ENCODE assay signal across 16 cellular contexts in genomic region chr11:44946268-44946667, GRCh38. TPM values are rescaled to one million over a fixed set of nuclear protein-coding genes. Genes with fewer than 3 reads are reported as not detected.
DNase-seq lines count a peak whose midpoint lies in the region; ATAC-seq and TF ChIP-seq lines count a peak whose summit lies in the region.
"Had no signal": no experiment of that assay in that cellular context is flagged by ENCODE, and none has a peak within 500 bp of the region (broad histone marks: within the 10 kb centered on the region; RNA-seq: fewer than 3 reads in every experiment).

No MANE protein-coding gene starts in this region.

- H3K27me3 Mint-ChIP-seq in neural progenitor cell (ENCODE audit: insufficient read depth, low read depth): peaks cover 8% of the 10 kb centered on the region
- no peaks in the 10 kb centered on the region for H3K27me3 Mint-ChIP-seq in activated CD4-positive, alpha-beta T cell treated with anti-CD3 and anti-CD28 coated beads for 36 hours
- no peaks in the 10 kb centered on the region for H3K27me3 Mint-ChIP-seq in mesothelial cell of epicardium (ENCODE audit: low read depth)
- H3K27me3 Mint-ChIP-seq: activated naive CD8-positive, alpha-beta T cell; T-helper 17 cell had no signal

- H3K4me1 ChIP-seq in adipocyte (ENCODE audit: control insufficient read depth, insufficient read depth, low read length) (peaks cover 44% of the 10 kb centered on the region), gastroesophageal sphincter (peaks cover 0 to 92% (median 10%) of the 10 kb centered on the region in 3 donors), neural progenitor cell (peaks cover 61% of the 10 kb centered on the region), thoracic aorta (ENCODE audit: control insufficient read depth in 1 of 2, low read depth in 2 of 2) (peaks cover 0 to 12% of the 10 kb centered on the region in 2 donors)
- H3K4me1 ChIP-seq: HAP-1 had no signal

- H3K36me3 Mint-ChIP-seq in neural progenitor cell (no peaks in the 10 kb centered on the region), mesothelial cell of epicardium (no peaks in the 10 kb centered on the region)
- no peaks in the 10 kb centered on the region for H3K36me3 Mint-ChIP-seq in activated CD4-positive, alpha-beta T cell treated with anti-CD3 and anti-CD28 coated beads for 36 hours (ENCODE audit: low read depth)
- H3K36me3 Mint-ChIP-seq: activated naive CD8-positive, alpha-beta T cell had no signal

- no peaks in the 10 kb centered on the region for H3K27me3 ChIP-seq in adipocyte (replicated peaks; ENCODE audit: control insufficient read depth, insufficient read depth, low read length)
- H3K27me3 ChIP-seq in gastroesophageal sphincter: no peaks in the 10 kb centered on the region
- no peaks in the 10 kb centered on the region for H3K27me3 ChIP-seq in neural progenitor cell
- no peaks in the 10 kb centered on the region for H3K27me3 ChIP-seq in thoracic aorta (replicated peaks; ENCODE audit: insufficient read depth)

- no peak for TF ChIP-seq EP300 in gastroesophageal sphincter (IDR thresholded peaks at IDR 0.05)

- intact Hi-C loops in activated CD4-positive, alpha-beta T cell treated with anti-CD3 and anti-CD28 coated beads for 36 hours (cut with DNase I, micrococcal nuclease): loop anchor here in 1 of 2 experiments (10.0 kb wide), 1 partner anchor 389 kb away; no protein-coding TSS in a partner anchor

- DNase-seq in adipocyte (ENCODE audit: low read depth): no peak
- no peak for DNase-seq in neural progenitor cell (ENCODE audit: low spot score)
- DNase-seq in thoracic aorta (ENCODE audit: low spot score): peak; percentile 31
- no peak for DNase-seq in activated CD4-positive, alpha-beta T cell treated with anti-CD3 and anti-CD28 coated beads for 36 hours
- no peak for DNase-seq in AG08395 (ENCODE audit: low spot score)
- no peak for DNase-seq in mesothelial cell of epicardium (ENCODE audit: low spot score in 2 of 2, unreplicated experiment in 2 of 2)
- DNase-seq in dedifferentiated amniotic fluid mesenchymal stem cell (ENCODE audit: extremely low spot score): no peak
- DNase-seq: activated CD4-positive, CD25-positive, alpha-beta regulatory T cell treated with anti-CD3 and anti-CD28 coated beads, Interleukin-2, amount 50 U/mL, for 72 hours; DMS79; head of caudate nucleus; SHP77; stimulated activated CD4-positive, alpha-beta T cell treated with anti-CD3 and anti-CD28 coated beads, Interleukin-2, amount 100 ng/mL, for 48 hours; T-helper 17 cell had no signal

- 57% methylated on average over 2 of the region's 12 CpGs; no CpG with 5 or more reads in 1 of the 2 donors for WGBS in gastroesophageal sphincter (ENCODE audit: low coverage in 1 of 2), 2 donors

- no peak overlapping the region for H3K4me3 Mint-ChIP-seq in neural progenitor cell
- no peak overlapping the region for H3K4me3 Mint-ChIP-seq in activated CD4-positive, alpha-beta T cell treated with anti-CD3 and anti-CD28 coated beads for 36 hours
- H3K4me3 Mint-ChIP-seq in mesothelial cell of epicardium: no peak overlapping the region
- H3K4me3 Mint-ChIP-seq: activated naive CD8-positive, alpha-beta T cell had no signal

- H3K27ac ChIP-seq in gastroesophageal sphincter (peak overlapping the region in 3 of 4 donors; percentile 53 to 81 (median 74)), neural progenitor cell (no peak overlapping the region), thoracic aorta (no peak overlapping the region)

- peaks cover 49% of the 10 kb centered on the region for H3F3A ChIP-seq in neural progenitor cell (ENCODE audit: low read depth)

- H3K36me3 ChIP-seq in adipocyte (ENCODE audit: control insufficient read depth, insufficient read depth, low read length, severe bottlenecking) (peaks cover 10% of the 10 kb centered on the region), gastroesophageal sphincter (no peaks in the 10 kb centered on the region), neural progenitor cell (no peaks in the 10 kb centered on the region), thoracic aorta (no peaks in the 10 kb centered on the region)
- H3K36me3 ChIP-seq: HAP-1 had no signal

- peaks cover 92% of the 10 kb centered on the region for H3K79me2 ChIP-seq in neural progenitor cell (ENCODE audit: low read depth)

- H3K9me3 ChIP-seq in adipocyte (ENCODE audit: control insufficient read depth, low read length) (no peaks in the 10 kb centered on the region), gastroesophageal sphincter (no peaks in the 10 kb centered on the region), neural progenitor cell (ENCODE audit: low read depth) (no peaks in the 10 kb centered on the region), thoracic aorta (no peaks in the 10 kb centered on the region)
- H3K9me3 ChIP-seq: HAP-1 had no signal

- peaks cover 83% of the 10 kb centered on the region for H4K20me1 ChIP-seq in neural progenitor cell (ENCODE audit: low read depth)

- ATAC-seq in gastroesophageal sphincter (peak; percentile 77), thoracic aorta (ENCODE audit: insufficient number of reproducible peaks, low FRiP score, low read depth) (no peak)
- ATAC-seq in activated CD4-positive, alpha-beta T cell treated with anti-CD3 and anti-CD28 coated beads for 36 hours: no peak
- ATAC-seq: T-helper 17 cell had no signal

- H3K4me1 Mint-ChIP-seq in neural progenitor cell (peaks cover 70% of the 10 kb centered on the region), mesothelial cell of epicardium (peaks cover 31% of the 10 kb centered on the region)
- H3K4me1 Mint-ChIP-seq in activated CD4-positive, alpha-beta T cell treated with anti-CD3 and anti-CD28 coated beads for 36 hours: peaks cover 24% of the 10 kb centered on the region

- H3K9me3 Mint-ChIP-seq in neural progenitor cell: no peaks in the 10 kb centered on the region
- no peaks in the 10 kb centered on the region for H3K9me3 Mint-ChIP-seq in activated CD4-positive, alpha-beta T cell treated with anti-CD3 and anti-CD28 coated beads for 36 hours (ENCODE audit: low read depth)
- no peaks in the 10 kb centered on the region for H3K9me3 Mint-ChIP-seq in mesothelial cell of epicardium

- H3K4me3 ChIP-seq in adipocyte (ENCODE audit: low read length) (peak overlapping the region; percentile 20), gastroesophageal sphincter (no peak overlapping the region), neural progenitor cell (no peak overlapping the region), thoracic aorta (no peak overlapping the region)
- H3K4me3 ChIP-seq: HAP-1 had no signal

- H2AFZ ChIP-seq in neural progenitor cell (replicated peaks): no peak overlapping the region

- TF ChIP-seq CTCF in gastroesophageal sphincter (IDR thresholded peaks at IDR 0.05) (no peak), neural progenitor cell (IDR thresholded peaks at IDR 0.05) (no peak), thoracic aorta (IDR thresholded peaks at IDR 0.05) (no peak), mesothelial cell of epicardium (IDR thresholded peaks at IDR 0.05; ENCODE audit: unreplicated experiment) (no peak)

- no peak for TF ChIP-seq POLR2A in gastroesophageal sphincter (IDR thresholded peaks at IDR 0.05)

- POLR2A ChIA-PET in activated CD4-positive, alpha-beta T cell treated with anti-CD3 and anti-CD28 coated beads for 36 hours (lab: Charles Lee): interaction anchor here (0.9 kb wide), 1 partner anchor 134 kb away, joined by 3 read pairs; no protein-coding TSS in a partner anchor

- H3K9ac ChIP-seq in adipocyte (ENCODE audit: low read length): peak overlapping the region; percentile 43
- H3K9ac ChIP-seq in neural progenitor cell: no peak overlapping the region

- no peak overlapping the region for H3K27ac Mint-ChIP-seq in neural progenitor cell
- no peak overlapping the region for H3K27ac Mint-ChIP-seq in activated CD4-positive, alpha-beta T cell treated with anti-CD3 and anti-CD28 coated beads for 36 hours
- H3K27ac Mint-ChIP-seq in mesothelial cell of epicardium: no peak overlapping the region
- H3K27ac Mint-ChIP-seq: activated naive CD8-positive, alpha-beta T cell; T-helper 17 cell had no signal

- peak overlapping the region; percentile 44 for H3K4me2 ChIP-seq in neural progenitor cell

- CTCF ChIA-PET in activated CD4-positive, alpha-beta T cell treated with anti-CD3 and anti-CD28 coated beads for 36 hours (lab: Charles Lee): interaction anchor here (0.7 to 24.4 kb wide), 5 partner anchors 10 to 157 kb away, joined by 3 to 798 read pairs (median 8); no protein-coding TSS in a partner anchor

RNA-seq across cellular contexts. Expression of gene TP53I11, which starts 4.4 kb away (rescaled TPM):
- total RNA-seq in gastroesophageal sphincter (100 to 1,000 TPM in 1 of 4 donors, 10 to 100 TPM in 3; 19.8 to 110 (median 40.8) TPM), neural progenitor cell (ENCODE audit: low replicate concordance) (23.1 and 91.9 TPM in 2 replicates), thoracic aorta (100 to 1,000 TPM in 1 of 2 donors, 10 to 100 TPM in 1; 60.0 to 141 TPM), mesothelial cell of epicardium (71.0 to 81.0 TPM (median 73.1 TPM) in 3 replicates)
- total RNA-seq in activated CD4-positive, alpha-beta T cell treated with anti-CD3 and anti-CD28 coated beads for 36 hours: 10 to 100 TPM; 14.3 to 15.8 TPM

Comparison
In these comparisons a context has a peak if more than half of its experiments do, and no peak if none do; other contexts are left out.
1. H3K27ac ChIP-seq: peak in gastroesophageal sphincter (3 of 4); none in neural progenitor cell (single experiment) and thoracic aorta (0 of 2).